In genomic region chr19:1027020-1027952, GRCh38 we compare ENCODE assay signal across 8 cellular contexts. TPM values are rescaled to one million over a fixed set of nuclear protein-coding genes. Genes with fewer than 3 reads are reported as not detected.
DNase-seq lines count a peak whose midpoint lies in the region; ATAC-seq and TF ChIP-seq lines count a peak whose summit lies in the region.

No MANE protein-coding gene starts in this region.

- H3K27ac ChIP-seq in OCI-LY7 (ENCODE audit: low read depth, low read length, poor library complexity, severe bottlenecking) (peak overlapping the region; percentile 77), caudate nucleus (ENCODE audit: low read depth, low read length) (peak overlapping the region; percentile 36), right lobe of liver (peak overlapping the region; percentile 87 to 92 (median 92)), testis (peak overlapping the region; percentile 75 to 89)

- H3K4me2 ChIP-seq in OCI-LY7 (ENCODE audit: low read length), result peak overlapping the region; percentile 99

- CTCF ChIA-PET in OCI-LY7 (lab: Charles Lee; ENCODE audit: unreplicated experiment), result interaction anchor here (0.5 to 0.6 kb wide), 2 partner anchors 26 to 347 kb away, joined by 3 to 4 read pairs; no protein-coding TSS in a partner anchor

- H3K79me2 ChIP-seq in OCI-LY7 (ENCODE audit: insufficient read depth, low read depth, low read length), result peaks cover 23% of the 10 kb centered on the region

- peak; percentile 3 to 6 (median 4) for ATAC-seq in right lobe of liver

- no peaks in the 10 kb centered on the region for H3K27me3 ChIP-seq in right lobe of liver
- no peaks in the 10 kb centered on the region for H3K27me3 ChIP-seq in testis

- H3K4me1 ChIP-seq in OCI-LY7 (ENCODE audit: insufficient read depth, low read length, poor library complexity, severe bottlenecking) (peaks cover 41% of the 10 kb centered on the region), right lobe of liver (peaks cover 0 to 7% (median 0%) of the 10 kb centered on the region in 4 donors), testis (peaks cover 17% of the 10 kb centered on the region)

- peak in 2 of 3 experiments; percentile 57 to 62 for DNase-seq in NCI-H1417 (lab: John Stamatoyannopoulos, UW)
- no peak for DNase-seq in NCI-H1417 treated with DMSO at 0.1 percent for 48 hours (lab: John Stamatoyannopoulos, UW)
- DNase-seq in OCI-LY7 (ENCODE audit: low spot score), result peak; percentile 53
- no peak for DNase-seq in caudate nucleus (lab: John Stamatoyannopoulos, UW)
- DNase-seq in right lobe of liver, result no peak
- no peak for DNase-seq in testis
- no peak for DNase-seq in NCI-H2029 treated with DMSO at 0.1 percent for 48 hours (lab: John Stamatoyannopoulos, UW)
- DNase-seq in NCI-H1092 treated with DMSO at 0.1 percent for 48 hours (lab: John Stamatoyannopoulos, UW), result no peak

- TF ChIP-seq CTCF in OCI-LY7 (conservative IDR thresholded peaks at IDR 0.05; ENCODE audit: low read length), result no peak
- no peak for TF ChIP-seq CTCF in right lobe of liver (IDR thresholded peaks at IDR 0.05)
- TF ChIP-seq CTCF in testis (IDR thresholded peaks at IDR 0.05), result no peak

- H2AFZ ChIP-seq in OCI-LY7 (ENCODE audit: low read length), result peak overlapping the region; percentile 71; the same call in 1 of the 2 replicates

- TF ChIP-seq POLR2A in right lobe of liver (IDR thresholded peaks at IDR 0.05), result no peak
- TF ChIP-seq POLR2A in testis (IDR thresholded peaks at IDR 0.05), result no peak

- H3K9me3 ChIP-seq in OCI-LY7 (ENCODE audit: low read length) (no peaks in the 10 kb centered on the region), right lobe of liver (no peaks in the 10 kb centered on the region), testis (no peaks in the 10 kb centered on the region)

- no peaks in the 10 kb centered on the region for H4K20me1 ChIP-seq in OCI-LY7 (ENCODE audit: insufficient read depth, low read length)

- 13% methylated on average over 26 of the region's 36 CpGs for WGBS in right lobe of liver (ENCODE audit: insufficient coverage, low coverage, low lambda C conversion rate, missing lambda C conversion rate)
- WGBS in testis, 2 donors, result 1 to 7% methylated on average over 23 to 30 of the region's 36 CpGs

- POLR2A ChIA-PET in OCI-LY7 (lab: Charles Lee), result interaction anchor here (1.0 to 2.7 kb wide), 4 partner anchors 13 to 55 kb away, joined by 3 to 15 read pairs (median 6); partner anchors contain the start of genes ABCA7 and ARHGAP45

- H3K4me3 ChIP-seq in OCI-LY7 (ENCODE audit: low read depth, low read length, poor library complexity, severe bottlenecking), result peak overlapping the region; percentile 88
- peak overlapping the region; percentile 75 to 89 (median 79) for H3K4me3 ChIP-seq in right lobe of liver
- peak overlapping the region; percentile 61 to 64 for H3K4me3 ChIP-seq in testis

- no peaks in the 10 kb centered on the region for H3K9me2 ChIP-seq in OCI-LY7 (ENCODE audit: insufficient read depth, low read length)

- H3K36me3 ChIP-seq in OCI-LY7 (ENCODE audit: insufficient read depth, low read length), result peaks cover 14% of the 10 kb centered on the region
- H3K36me3 ChIP-seq in right lobe of liver, result peaks cover 0 to 2% (median 0%) of the 10 kb centered on the region in 4 donors
- H3K36me3 ChIP-seq in testis (ENCODE audit: low read depth, missing control alignments), result no peaks in the 10 kb centered on the region

- no TSS peak for BruUV-seq in OCI-LY7 (replicated peaks; lab: Mats Ljungman, UMichigan)

- intact Hi-C loops in OCI-LY7 (cut with micrococcal nuclease; ENCODE audit: unreplicated experiment) (loop anchor here (2.0 to 10.0 kb wide), 2 partner anchors 14 to 238 kb away; partner anchors contain the start of genes ABCA7 and CIRBP), right lobe of liver (cut with DNase I) (no loop called here), testis (cut with DNase I; ENCODE audit: low total_unique reads) (no loop called here)

RNA-seq across cellular contexts. Expression of gene CNN2, which starts 0.9 kb away (rescaled TPM):
- 51.5 and 73.7 TPM in 2 replicates for total RNA-seq in OCI-LY7 (2014; rRNA removed; shearing (Covaris generic))
- 126 and 127 TPM in 2 replicates for total RNA-seq in OCI-LY7 (2022)
- 10 to 100 TPM; 16.4 to 53.8 (median 22.2) TPM for total RNA-seq in right lobe of liver
- total RNA-seq in testis, result 10 to 100 TPM; 19.1 to 28.0 TPM
- 36.4 TPM for polyA plus RNA-seq in testis (ENCODE audit: insufficient read depth, low read depth, low replicate concordance)

RNA-seq across cellular contexts. Expression of gene RNU6-2, which starts 6.0 kb away (rescaled TPM):
- not detected in 2 replicates for total RNA-seq in OCI-LY7 (2014; rRNA removed; shearing (Covaris generic))
- total RNA-seq in OCI-LY7 (2022) (not detected in 2 replicates), right lobe of liver (not detected), testis (not detected)
- polyA plus RNA-seq in testis (ENCODE audit: insufficient read depth, low read depth, low replicate concordance), result not detected

RNA-seq across cellular contexts. Expression of gene TMEM259, which starts 6.4 kb away (rescaled TPM):
- 131 and 169 TPM in 2 replicates for total RNA-seq in OCI-LY7 (2014; rRNA removed; shearing (Covaris generic))
- total RNA-seq in OCI-LY7 (2022), result 195 and 204 TPM in 2 replicates
- total RNA-seq in right lobe of liver, result 100 to 1,000 TPM in 2 of 6 experiments, 10 to 100 TPM in 4; 82.6 to 180 (median 93.2) TPM
- 100 to 1,000 TPM; 339 to 405 TPM for total RNA-seq in testis
- 164 TPM for polyA plus RNA-seq in testis (ENCODE audit: insufficient read depth, low read depth, low replicate concordance)

RNA-seq across cellular contexts. Expression of gene ABCA7, which starts 12.6 kb away (rescaled TPM):
- 22.5 and 43.3 TPM in 2 replicates for total RNA-seq in OCI-LY7 (2014; rRNA removed; shearing (Covaris generic))
- total RNA-seq in OCI-LY7 (2022) (66.6 and 74.4 TPM in 2 replicates), right lobe of liver (10 to 100 TPM in 3 of 6 experiments, 1 to 10 TPM in 3; 4.8 to 14.6 (median 9.1) TPM), testis (10 to 100 TPM; 12.1 to 14.6 TPM)
- 7.3 TPM for polyA plus RNA-seq in testis (ENCODE audit: insufficient read depth, low read depth, low replicate concordance)

RNA-seq across cellular contexts. Expression of gene GRIN3B, which starts 27.1 kb away (rescaled TPM):
- total RNA-seq in OCI-LY7 (2014; rRNA removed; shearing (Covaris generic)), result 0.05 TPM in 1 of 2 replicates, not detected in the other
- not detected in 2 replicates for total RNA-seq in OCI-LY7 (2022)
- total RNA-seq in right lobe of liver, result under 1 TPM in 1 of 6 experiments, not detected in 5; 0.06 TPM
- total RNA-seq in testis, result 1 to 10 TPM; 1.3 to 2.4 TPM
- 1.1 TPM for polyA plus RNA-seq in testis (ENCODE audit: insufficient read depth, low read depth, low replicate concordance)

Comparison
In these comparisons a context has a peak if more than half of its experiments do, and no peak if none do; other contexts are left out.
1. DNase-seq: peak in NCI-H1417 (2 of 3) and OCI-LY7 (single experiment); none in NCI-H1417 treated with DMSO at 0.1 percent for 48 hours (single experiment), caudate nucleus (0 of 61), right lobe of liver (0 of 3), testis (single experiment), NCI-H2029 treated with DMSO at 0.1 percent for 48 hours (single experiment) and NCI-H1092 treated with DMSO at 0.1 percent for 48 hours (single experiment).
2. H3K27ac ChIP-seq: peak in every context shown above with its lines; median percentile 92 in right lobe of liver; 82 in testis; 77 in OCI-LY7; 36 in caudate nucleus.
3. Peak in every context shown above with its lines, with median percentiles within 50 percentile points of each other: H3K4me3 ChIP-seq.